Comparison of ENCODE assay signal across 18 cellular contexts in genomic region chr2:165725421-165725820, GRCh38.
A peak's percentile ranks its signal among the peaks of the same experiment; 100 is the strongest.
DNase-seq lines count a peak whose midpoint lies in the region; ATAC-seq and TF ChIP-seq lines count a peak whose summit lies in the region.
"Had no signal": no experiment of that assay in that cellular context is flagged by ENCODE, and none has a peak within 500 bp of the region (broad histone marks: within the 10 kb centered on the region; RNA-seq: fewer than 3 reads in every experiment).

No MANE protein-coding gene starts in this region.

- ATAC-seq in activated CD4-positive, alpha-beta T cell treated with anti-CD3 and anti-CD28 coated beads for 36 hours = peak; percentile 47
- ATAC-seq: left lung had no signal

- H3K36me3 ChIP-seq in neural progenitor cell = no peaks in the 10 kb centered on the region
- H3K36me3 ChIP-seq: left lung, spleen, upper lobe of left lung had no signal

- H3K36me3 Mint-ChIP-seq in activated CD4-positive, alpha-beta T cell treated with anti-CD3 and anti-CD28 coated beads for 36 hours (ENCODE audit: low read depth) = no peaks in the 10 kb centered on the region
- H3K36me3 Mint-ChIP-seq in neural progenitor cell = no peaks in the 10 kb centered on the region

- no peaks in the 10 kb centered on the region for H3K4me1 ChIP-seq in neural progenitor cell
- H3K4me1 ChIP-seq: left lung, spleen, upper lobe of left lung had no signal

- H3K4me1 Mint-ChIP-seq in activated CD4-positive, alpha-beta T cell treated with anti-CD3 and anti-CD28 coated beads for 36 hours = peaks cover 9% of the 10 kb centered on the region
- H3K4me1 Mint-ChIP-seq in neural progenitor cell = peaks cover 3% of the 10 kb centered on the region
- H3K4me1 Mint-ChIP-seq: nephron progenitor cell had no signal

- H3K4me2 ChIP-seq in neural progenitor cell = no peak overlapping the region

- no peaks in the 10 kb centered on the region for H3K9me3 ChIP-seq in neural progenitor cell (ENCODE audit: low read depth)
- H3K9me3 ChIP-seq: left lung, spleen, upper lobe of left lung had no signal

- DNase-seq in activated CD4-positive, alpha-beta T cell treated with anti-CD3 and anti-CD28 coated beads for 36 hours = no peak
- no peak for DNase-seq in activated CD4-positive, alpha-beta T cell treated with anti-CD3 and anti-CD28 coated beads, Interleukin-2, amount 50 U/mL, for 4 hours
- DNase-seq in NCI-H460 (ENCODE audit: extremely low read depth, low read depth) (peak; percentile 8), epithelial cell of esophagus (ENCODE audit: low read depth) (peak; percentile 84), renal cortical epithelial cell (ENCODE audit: low read depth) (peak; percentile 73), GDM1 (lab: John Stamatoyannopoulos, UW) (no peak), posterior cingulate gyrus (no peak), neural progenitor cell (ENCODE audit: low spot score) (no peak)
- DNase-seq: activated CD4-positive, alpha-beta T cell treated with anti-CD3 and anti-CD28 coated beads for 48 hours; activated gamma-delta T cell; DMS53; Karpas-422; left lung; NCI-H2081 treated with DMSO at 0.1 percent for 48 hours; nephron progenitor cell; NK-92 treated with Interleukin-12 subunit alpha and Interleukin-12 subunit beta, amount 100 ng/mL, for 24 hours; spleen; upper lobe of left lung had no signal

- no peaks in the 10 kb centered on the region for H3F3A ChIP-seq in neural progenitor cell (ENCODE audit: low read depth)

- no peak overlapping the region for H3K9ac ChIP-seq in neural progenitor cell

- no peak overlapping the region for H2AFZ ChIP-seq in neural progenitor cell (replicated peaks)

- no peak overlapping the region for H3K4me3 Mint-ChIP-seq in activated CD4-positive, alpha-beta T cell treated with anti-CD3 and anti-CD28 coated beads for 36 hours
- no peak overlapping the region for H3K4me3 Mint-ChIP-seq in neural progenitor cell
- H3K4me3 Mint-ChIP-seq: nephron progenitor cell had no signal

- TF ChIP-seq CTCF in epithelial cell of esophagus (IDR thresholded peaks at IDR 0.05; ENCODE audit: insufficient read depth, low read depth, low read length, missing control alignments) (no peak), neural progenitor cell (IDR thresholded peaks at IDR 0.05) (no peak)

- H3K4me3 ChIP-seq in epithelial cell of esophagus (ENCODE audit: low read length) (no peak overlapping the region), neural progenitor cell (no peak overlapping the region)
- H3K4me3 ChIP-seq: left lung, spleen, upper lobe of left lung had no signal

- no peaks in the 10 kb centered on the region for H4K20me1 ChIP-seq in neural progenitor cell (ENCODE audit: low read depth)

- POLR2A ChIA-PET in activated CD4-positive, alpha-beta T cell treated with anti-CD3 and anti-CD28 coated beads for 36 hours (lab: Charles Lee) = no interaction called here

- intact Hi-C loops in activated CD4-positive, alpha-beta T cell treated with anti-CD3 and anti-CD28 coated beads for 36 hours (cut with DNase I, micrococcal nuclease) = no loop called here
- intact Hi-C loops in posterior cingulate gyrus (cut with DNase I) = no loop called here

- no peaks in the 10 kb centered on the region for H3K27me3 ChIP-seq in neural progenitor cell
- H3K27me3 ChIP-seq: left lung, spleen, upper lobe of left lung had no signal

- no peaks in the 10 kb centered on the region for H3K79me2 ChIP-seq in neural progenitor cell (ENCODE audit: low read depth)

- no peak overlapping the region for H3K27ac Mint-ChIP-seq in activated CD4-positive, alpha-beta T cell treated with anti-CD3 and anti-CD28 coated beads for 36 hours
- no peak overlapping the region for H3K27ac Mint-ChIP-seq in neural progenitor cell
- H3K27ac Mint-ChIP-seq: nephron progenitor cell had no signal

- peaks cover 2% of the 10 kb centered on the region for H3K9me3 Mint-ChIP-seq in activated CD4-positive, alpha-beta T cell treated with anti-CD3 and anti-CD28 coated beads for 36 hours (ENCODE audit: low read depth)
- no peaks in the 10 kb centered on the region for H3K9me3 Mint-ChIP-seq in neural progenitor cell
- H3K9me3 Mint-ChIP-seq: nephron progenitor cell had no signal

- no peak overlapping the region for H3K27ac ChIP-seq in neural progenitor cell
- H3K27ac ChIP-seq: left lung, spleen, upper lobe of left lung had no signal

- CTCF ChIA-PET in activated CD4-positive, alpha-beta T cell treated with anti-CD3 and anti-CD28 coated beads for 36 hours (lab: Charles Lee) = no interaction called here

- peaks cover 12% of the 10 kb centered on the region for H3K27me3 Mint-ChIP-seq in activated CD4-positive, alpha-beta T cell treated with anti-CD3 and anti-CD28 coated beads for 36 hours
- H3K27me3 Mint-ChIP-seq in neural progenitor cell (ENCODE audit: insufficient read depth, low read depth) = no peaks in the 10 kb centered on the region

Comparison
In these comparisons a context has a peak if more than half of its experiments do, and no peak if none do; other contexts are left out.
1. DNase-seq: peak in NCI-H460 (single experiment), epithelial cell of esophagus (single experiment) and renal cortical epithelial cell (single experiment); none in activated CD4-positive, alpha-beta T cell treated with anti-CD3 and anti-CD28 coated beads for 36 hours (single experiment), activated CD4-positive, alpha-beta T cell treated with anti-CD3 and anti-CD28 coated beads, Interleukin-2, amount 50 U/mL, for 4 hours (0 of 2), GDM1 (single experiment), posterior cingulate gyrus (0 of 10) and neural progenitor cell (single experiment).